In genomic region chr7:124930173-124930623, GRCh38 we compare ENCODE assay signal across 8 cellular contexts. TPM values are rescaled to one million over a fixed set of nuclear protein-coding genes. Genes with fewer than 3 reads are reported as not detected.
DNase-seq lines count a peak whose midpoint lies in the region; TF ChIP-seq lines count a peak whose summit lies in the region.

No MANE protein-coding gene starts in this region.

- H3K27me3 ChIP-seq in Caco-2 (replicated peaks; ENCODE audit: control insufficient read depth, insufficient read depth, low read length) (no peaks in the 10 kb centered on the region), dorsolateral prefrontal cortex (no peaks in the 10 kb centered on the region), neutrophil (peaks cover 15% of the 10 kb centered on the region)

- H3K9me3 Mint-ChIP-seq in Caco-2 (ENCODE audit: unreplicated experiment): no peaks in the 10 kb centered on the region

- peak overlapping the region; percentile 67 for H3K27ac ChIP-seq in KOPT-K1 (ENCODE audit: low read depth, low read length, poor library complexity, severe bottlenecking)
- H3K27ac ChIP-seq in dorsolateral prefrontal cortex: peak overlapping the region; percentile 46 to 96 (median 88)
- H3K27ac ChIP-seq in neutrophil: peak overlapping the region; percentile 92

- TF ChIP-seq CTCF in Caco-2 (IDR thresholded peaks at IDR 0.05; ENCODE audit: insufficient read depth in 1 of 2, low read depth in 1 of 2, low read length in 1 of 2, severe bottlenecking in 1 of 2, unreplicated experiment in 1 of 2) (no peak), dorsolateral prefrontal cortex (IDR thresholded peaks at IDR 0.05 in 54 of 56, conservative IDR thresholded peaks at IDR 0.05 in 2 of 56; ENCODE audit: low read depth in 1 of 56, partially characterized antibody in 56 of 56) (peak in 1 of 56 donors; percentile 24), neutrophil (IDR thresholded peaks at IDR 0.05) (no peak)

- DNase-seq in Caco-2 (no peak), dorsolateral prefrontal cortex (no peak), SHP77 treated with DMSO at 0.1 percent for 48 hours (lab: John Stamatoyannopoulos, UW) (no peak), globus pallidus (ENCODE audit: low spot score) (no peak), NCI-H510A (lab: John Stamatoyannopoulos, UW) (no peak)
- DNase-seq in activated effector memory CD4-positive, alpha-beta T cell treated with anti-CD3 and anti-CD28 coated beads, Interleukin-2, amount 50 U/mL, for 16 hours: no peak

- no peaks in the 10 kb centered on the region for H3K36me3 ChIP-seq in Caco-2 (ENCODE audit: control insufficient read depth, insufficient read depth, low read length)
- peaks cover 18% of the 10 kb centered on the region; the same call in 1 of the 2 replicates for H3K36me3 ChIP-seq in KOPT-K1 (ENCODE audit: insufficient read depth, low read length)
- no peaks in the 10 kb centered on the region for H3K36me3 ChIP-seq in neutrophil

- H3K4me3 ChIP-seq in Caco-2 (ENCODE audit: low read depth, low read length): peak overlapping the region; percentile 59
- peak overlapping the region; percentile 28 to 93 (median 80) for H3K4me3 ChIP-seq in dorsolateral prefrontal cortex
- H3K4me3 ChIP-seq in neutrophil (ENCODE audit: low read depth in 1 of 2, low read length in 1 of 2): peak overlapping the region; percentile 76 to 79

- H3K4me1 Mint-ChIP-seq in Caco-2 (ENCODE audit: low read depth, unreplicated experiment): no peaks in the 10 kb centered on the region

- no peaks in the 10 kb centered on the region for H3K27me3 Mint-ChIP-seq in Caco-2 (ENCODE audit: insufficient read depth, unreplicated experiment)

- H3K27ac Mint-ChIP-seq in Caco-2 (ENCODE audit: unreplicated experiment): peak overlapping the region; percentile 95

- H3K9me3 ChIP-seq in Caco-2: no peaks in the 10 kb centered on the region
- no peaks in the 10 kb centered on the region for H3K9me3 ChIP-seq in KOPT-K1 (ENCODE audit: insufficient read depth, low read length, poor library complexity, severe bottlenecking)
- H3K9me3 ChIP-seq in neutrophil: no peaks in the 10 kb centered on the region

- intact Hi-C loops in Caco-2 (cut with micrococcal nuclease; ENCODE audit: unreplicated experiment): loop anchor here (2.0 kb wide), 1 partner anchor 63 kb away; no protein-coding TSS in a partner anchor
- intact Hi-C loops in dorsolateral prefrontal cortex (cut with DNase I): no loop called here

- CTCF ChIA-PET in Caco-2 (lab: Charles Lee): interaction anchor here (1.2 kb wide), 1 partner anchor 67 kb away, joined by 5 read pairs; no protein-coding TSS in a partner anchor

- BruUV-seq in Caco-2 (replicated peaks; lab: Mats Ljungman, UMichigan): no TSS peak

- H3K36me3 Mint-ChIP-seq in Caco-2 (ENCODE audit: insufficient read depth, unreplicated experiment): peaks cover 6% of the 10 kb centered on the region

- POLR2A ChIA-PET in Caco-2 (lab: Charles Lee): no interaction called here

- peaks cover 5% of the 10 kb centered on the region for H3K4me1 ChIP-seq in Caco-2
- H3K4me1 ChIP-seq in neutrophil (ENCODE audit: control insufficient read depth in 1 of 2, insufficient read depth in 1 of 2, low read depth in 1 of 2, low read length in 1 of 2): peaks cover 7 to 9% of the 10 kb centered on the region in 2 experiments

- H3K4me3 Mint-ChIP-seq in Caco-2 (ENCODE audit: unreplicated experiment): peak overlapping the region; percentile 97

RNA-seq across cellular contexts. Expression of gene POT1, which starts 0.6 kb away (rescaled TPM):
- total RNA-seq in Caco-2 (2022) (21.6 and 27.1 TPM in 2 replicates), dorsolateral prefrontal cortex (10 to 100 TPM; 16.0 to 44.3 (median 29.0) TPM)
